Comparison of ENCODE assay signal across 2 cellular contexts in the genomic region with DNA sequence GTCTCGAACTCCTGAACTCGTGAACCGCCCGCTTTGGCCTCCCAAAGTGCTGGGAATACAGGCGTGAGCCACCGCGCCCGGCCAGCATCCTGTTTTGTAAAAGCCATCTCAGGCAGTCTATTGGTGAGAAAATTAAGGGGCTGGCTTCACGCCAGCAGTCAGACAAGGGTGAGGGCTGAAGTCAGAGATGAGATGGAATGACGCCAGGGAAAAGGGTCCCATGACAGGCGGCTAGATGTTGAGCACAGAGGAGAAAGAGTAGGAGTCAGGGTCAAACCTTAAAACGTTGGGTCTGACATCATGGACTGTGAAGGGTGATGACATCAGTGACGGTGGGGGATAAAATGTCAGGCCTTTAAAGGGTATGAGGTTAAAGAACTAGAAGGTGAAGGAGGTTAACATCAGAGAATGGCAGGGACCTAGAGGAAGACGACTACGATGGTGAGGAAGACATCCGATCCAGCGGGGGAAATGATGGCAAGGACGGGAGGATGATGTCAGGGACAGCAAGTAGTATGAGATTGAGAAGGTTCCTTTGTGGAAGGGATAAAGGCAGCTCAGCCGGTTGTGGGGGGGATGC.
TF ChIP-seq lines count a peak whose summit lies in the region.

No MANE protein-coding gene starts in this region.

TF ChIP-seq in PFSK-1, 5 proteins besides CTCF, POLR2A, EP300 and RAD21:
- TF ChIP-seq POLR2AphosphoS5 (IDR thresholded peaks at IDR 0.05; ENCODE audit: low read depth, low read length) (0 out of 2 replicates have a peak, but pooled peaks have one; percentile 13), SIN3A (IDR thresholded peaks at IDR 0.05; ENCODE audit: borderline replicate concordance, insufficient read depth, low read length) (no peak)
TF ChIP-seq in PFSK-1: peak in this region for 1.

TF ChIP-seq in GM12878, 131 proteins besides CTCF, POLR2A, EP300 and RAD21:
- TF ChIP-seq E2F4 (IDR thresholded peaks at IDR 0.05; ENCODE audit: low read depth, low read length) (no peak), HDAC2 (IDR thresholded peaks at IDR 0.05) (no peak), MLLT1 (IDR thresholded peaks at IDR 0.05) (peak; percentile 80), CREM (IDR thresholded peaks at IDR 0.05; ENCODE audit: low read depth) (0 out of 2 replicates have a peak, but pooled peaks have one; percentile 65), TCF3 (IDR thresholded peaks at IDR 0.05; ENCODE audit: borderline replicate concordance, insufficient read depth, low read depth, low read length) (no peak), IKZF1 (conservative IDR thresholded peaks at IDR 0.05) (no peak), ATF7 (IDR thresholded peaks at IDR 0.05; ENCODE audit: low read depth) (peak; percentile 51; the same call in 1 of the 2 replicates), HDGF (IDR thresholded peaks at IDR 0.05) (0 out of 2 replicates have a peak, but pooled peaks have one; percentile 35), BHLHE40 (IDR thresholded peaks at IDR 0.05; ENCODE audit: borderline replicate concordance in 1 of 2, low read depth in 2 of 2, low read length in 1 of 2) (0 out of 4 replicates have a peak, but pooled peaks of 1 of the 2 experiments have one; percentile 5), NFXL1 (IDR thresholded peaks at IDR 0.05; ENCODE audit: borderline replicate concordance) (no peak), NBN (IDR thresholded peaks at IDR 0.05) (peak; percentile 71; the same call in 1 of the 2 replicates), ZNF24 (IDR thresholded peaks at IDR 0.05) (no peak), CREB1 (IDR thresholded peaks at IDR 0.05; ENCODE audit: low read depth) (peak; percentile 82; the same call in 1 of the 2 replicates)
